ENCODE assay signal across 28 cellular contexts in genomic region chr13:22506286-22506685, GRCh38.
A peak's percentile ranks its signal among the peaks of the same experiment; 100 is the strongest.
DNase-seq lines count a peak whose midpoint lies in the region; ATAC-seq and TF ChIP-seq lines count a peak whose summit lies in the region.
"Had no signal": no experiment of that assay in that cellular context is flagged by ENCODE, and none has a peak within 500 bp of the region (broad histone marks: within the 10 kb centered on the region; RNA-seq: fewer than 3 reads in every experiment).

No MANE protein-coding gene starts in this region.

- H3K4me3 ChIP-seq in gastroesophageal sphincter (peak overlapping the region in 1 of 2 donors; percentile 11), neural progenitor cell (no peak overlapping the region), urinary bladder (ENCODE audit: low read depth, low read length) (no peak overlapping the region)
- H3K4me3 ChIP-seq: gastrocnemius medialis, SJCRH30 had no signal

- peak in 1 of 4 experiments; percentile 20 for TF ChIP-seq CTCF in gastroesophageal sphincter (IDR thresholded peaks at IDR 0.05)
- no peak for TF ChIP-seq CTCF in neural progenitor cell (IDR thresholded peaks at IDR 0.05)

- DNase-seq in astrocyte of the hippocampus (ENCODE audit: low read depth, low spot score) (peak; percentile 43), neural progenitor cell (ENCODE audit: low spot score) (peak; percentile 15), NCI-H524 treated with DMSO at 0.1 percent for 48 hours (lab: John Stamatoyannopoulos, UW) (no peak), NCI-H1092 (lab: John Stamatoyannopoulos, UW) (no peak), NCI-H1417 treated with DMSO at 0.1 percent for 48 hours (lab: John Stamatoyannopoulos, UW) (no peak)
- DNase-seq: activated CD4-positive, alpha-beta T cell treated with anti-CD3 and anti-CD28 coated beads, Interleukin-2, amount 10 ng/mL, durations not matched to agents 7 days and 5 days; activated CD8-positive, alpha-beta memory T cell treated with anti-CD3 and anti-CD28 coated beads, Interleukin-2, amount 10 ng/mL, durations not matched to agents 7 days and 5 days; activated naive CD4-positive, alpha-beta T cell treated with Interleukin-2 at 50 U/mL for 16 hours; activated T-cell treated with anti-CD3 and anti-CD28 coated beads, Interleukin-2, amount 50 U/mL, for 72 hours; C1 segment of cervical spinal cord; Caco-2; cortex of kidney; DMS79; esophagus squamous epithelium; gastrocnemius medialis; GDM1; H9; NCI-H1105; NCI-H1930; NCI-H526 treated with DMSO at 0.1 percent for 48 hours; posterior cingulate gyrus; SJCRH30; stimulated activated CD4-positive, alpha-beta T cell treated with anti-CD3 and anti-CD28 coated beads, Interleukin-15, amount 100 ng/mL, for 24 hours; stimulated activated naive CD4-positive, alpha-beta T cell treated with Interleukin-2 at 50 U/mL for 16 hours had no signal

- peaks cover 2% of the 10 kb centered on the region for H3K27me3 Mint-ChIP-seq in neural progenitor cell (ENCODE audit: insufficient read depth, low read depth)
- H3K27me3 Mint-ChIP-seq: activated CD8-positive, alpha-beta memory T cell treated with anti-CD3 and anti-CD28 coated beads, Interleukin-2, amount 10 ng/mL, durations not matched to agents 7 days and 5 days; natural killer cell treated with Interleukin-12 subunit alpha and Interleukin-12 subunit beta and Interleukin-15 and Interleukin-18, amount 100 ng/mL, for 72 hours had no signal

- H3K9me3 ChIP-seq in gastroesophageal sphincter (no peaks in the 10 kb centered on the region), neural progenitor cell (ENCODE audit: low read depth) (no peaks in the 10 kb centered on the region)
- H3K9me3 ChIP-seq: Caco-2, esophagus squamous epithelium, gastrocnemius medialis, SJCRH30 had no signal

- peaks cover 17% of the 10 kb centered on the region for H3K4me1 Mint-ChIP-seq in neural progenitor cell
- H3K4me1 Mint-ChIP-seq: activated CD4-positive, alpha-beta T cell treated with anti-CD3 and anti-CD28 coated beads, Interleukin-2, amount 10 ng/mL, durations not matched to agents 7 days and 5 days; activated CD8-positive, alpha-beta memory T cell treated with anti-CD3 and anti-CD28 coated beads, Interleukin-2, amount 10 ng/mL, durations not matched to agents 7 days and 5 days; WTC11 had no signal

- no peaks in the 10 kb centered on the region for H4K20me1 ChIP-seq in neural progenitor cell (ENCODE audit: low read depth)

- H3F3A ChIP-seq in neural progenitor cell (ENCODE audit: low read depth), result no peaks in the 10 kb centered on the region

- WGBS in gastroesophageal sphincter (ENCODE audit: low coverage in 1 of 2), 2 donors, result 5 to 12% methylated on average over 4 to 5 of the region's 6 CpGs
- WGBS in urinary bladder, result 26% methylated on average over 6 of the region's 6 CpGs

- no peaks in the 10 kb centered on the region for H3K27me3 ChIP-seq in gastroesophageal sphincter
- H3K27me3 ChIP-seq in neural progenitor cell, result no peaks in the 10 kb centered on the region
- H3K27me3 ChIP-seq: esophagus squamous epithelium, gastrocnemius medialis, SJCRH30 had no signal

- H3K4me1 ChIP-seq in gastroesophageal sphincter (peaks cover 0 to 12% (median 0%) of the 10 kb centered on the region in 3 donors), neural progenitor cell (peaks cover 7% of the 10 kb centered on the region), urinary bladder (ENCODE audit: insufficient read depth) (no peaks in the 10 kb centered on the region)
- H3K4me1 ChIP-seq: Caco-2, esophagus squamous epithelium, gastrocnemius medialis, SJCRH30 had no signal

- no peak overlapping the region for H3K9ac ChIP-seq in neural progenitor cell

- no peak for TF ChIP-seq EP300 in gastroesophageal sphincter (IDR thresholded peaks at IDR 0.05)

- H3K27ac ChIP-seq in gastroesophageal sphincter (peak overlapping the region in 3 of 4 donors; percentile 44 to 64 (median 60)), neural progenitor cell (no peak overlapping the region), urinary bladder (ENCODE audit: low read depth) (peak overlapping the region; percentile 29)
- H3K27ac ChIP-seq: gastrocnemius medialis, SJCRH30 had no signal

- peaks cover 5% of the 10 kb centered on the region for H3K36me3 Mint-ChIP-seq in neural progenitor cell
- H3K36me3 Mint-ChIP-seq: activated CD8-positive, alpha-beta memory T cell treated with anti-CD3 and anti-CD28 coated beads, Interleukin-2, amount 10 ng/mL, durations not matched to agents 7 days and 5 days; natural killer cell treated with Interleukin-12 subunit alpha and Interleukin-12 subunit beta and Interleukin-15 and Interleukin-18, amount 100 ng/mL, for 72 hours; WTC11 had no signal

- no peak for TF ChIP-seq POLR2A in gastroesophageal sphincter (IDR thresholded peaks at IDR 0.05)

- H3K9me3 Mint-ChIP-seq in neural progenitor cell, result peaks cover 10% of the 10 kb centered on the region
- H3K9me3 Mint-ChIP-seq: activated CD4-positive, alpha-beta T cell treated with anti-CD3 and anti-CD28 coated beads, Interleukin-2, amount 10 ng/mL, durations not matched to agents 7 days and 5 days had no signal

- ATAC-seq in gastroesophageal sphincter, result no peak
- ATAC-seq: activated CD8-positive, alpha-beta memory T cell treated with anti-CD3 and anti-CD28 coated beads, Interleukin-2, amount 10 ng/mL, durations not matched to agents 7 days and 5 days; activated T-cell treated with anti-CD3 and anti-CD28 coated beads, Interleukin-2, amount 50 U/mL, for 72 hours; gastrocnemius medialis; natural killer cell treated with Interleukin-12 subunit alpha and Interleukin-12 subunit beta and Interleukin-15 and Interleukin-18, amount 100 ng/mL, for 72 hours; WTC11 had no signal

- no peaks in the 10 kb centered on the region for H3K79me2 ChIP-seq in neural progenitor cell (ENCODE audit: low read depth)

- H3K36me3 ChIP-seq in gastroesophageal sphincter (no peaks in the 10 kb centered on the region), neural progenitor cell (peaks cover 5% of the 10 kb centered on the region), urinary bladder (ENCODE audit: insufficient read depth) (no peaks in the 10 kb centered on the region)
- H3K36me3 ChIP-seq: esophagus squamous epithelium, gastrocnemius medialis, SJCRH30 had no signal

- peak overlapping the region; percentile 48 for H3K4me3 Mint-ChIP-seq in neural progenitor cell
- H3K4me3 Mint-ChIP-seq: activated CD4-positive, alpha-beta T cell treated with anti-CD3 and anti-CD28 coated beads, Interleukin-2, amount 10 ng/mL, durations not matched to agents 7 days and 5 days; activated CD8-positive, alpha-beta memory T cell treated with anti-CD3 and anti-CD28 coated beads, Interleukin-2, amount 10 ng/mL, durations not matched to agents 7 days and 5 days; activated T-cell treated with anti-CD3 and anti-CD28 coated beads, Interleukin-2, amount 50 U/mL, for 72 hours; H9; natural killer cell treated with Interleukin-12 subunit alpha and Interleukin-12 subunit beta and Interleukin-15 and Interleukin-18, amount 100 ng/mL, for 72 hours; WTC11 had no signal

- no peak overlapping the region for H2AFZ ChIP-seq in neural progenitor cell (replicated peaks)

- peak overlapping the region; percentile 88 for H3K27ac Mint-ChIP-seq in neural progenitor cell
- H3K27ac Mint-ChIP-seq: activated CD4-positive, alpha-beta T cell treated with anti-CD3 and anti-CD28 coated beads, Interleukin-2, amount 10 ng/mL, durations not matched to agents 7 days and 5 days; activated CD8-positive, alpha-beta memory T cell treated with anti-CD3 and anti-CD28 coated beads, Interleukin-2, amount 10 ng/mL, durations not matched to agents 7 days and 5 days; activated T-cell treated with anti-CD3 and anti-CD28 coated beads, Interleukin-2, amount 50 U/mL, for 72 hours; H9; natural killer cell treated with Interleukin-12 subunit alpha and Interleukin-12 subunit beta and Interleukin-15 and Interleukin-18, amount 100 ng/mL, for 72 hours had no signal

- H3K4me2 ChIP-seq in neural progenitor cell, result no peak overlapping the region

Comparison
In these comparisons a context has a peak if more than half of its experiments do, and no peak if none do; other contexts are left out.
1. DNase-seq: peak in astrocyte of the hippocampus (single experiment) and neural progenitor cell (single experiment); none in NCI-H524 treated with DMSO at 0.1 percent for 48 hours (single experiment), NCI-H1092 (single experiment) and NCI-H1417 treated with DMSO at 0.1 percent for 48 hours (single experiment).